8 cellular contexts compared by ENCODE assay signal in genomic region chr3:156554842-156555687, GRCh38. TPM values are rescaled to one million over a fixed set of nuclear protein-coding genes. Genes with fewer than 3 reads are reported as not detected.
A peak's percentile ranks its signal among the peaks of the same experiment; 100 is the strongest.
DNase-seq lines count a peak whose midpoint lies in the region; ATAC-seq and TF ChIP-seq lines count a peak whose summit lies in the region.

Gene SSR3, minus strand, starts transcription at chr3:156555117. Its CDS starts 28 bp downstream, at chr3:156555089.

- no peak for TF ChIP-seq CTCF in GM10248 (IDR thresholded peaks at IDR 0.05; ENCODE audit: control extremely low read depth, extremely low read depth, low read depth, missing control alignments)

- H3K4me3 Mint-ChIP-seq in activated naive CD8-positive, alpha-beta T cell: peak within 1 kb of the TSS; percentile 93

- H3K36me3 Mint-ChIP-seq in activated naive CD8-positive, alpha-beta T cell: peaks cover 18% of the 10 kb centered on the region

- H3K9me3 Mint-ChIP-seq in activated naive CD8-positive, alpha-beta T cell (ENCODE audit: low read depth): no peaks in the 10 kb centered on the region

- peaks cover 43% of the 10 kb centered on the region for H3K4me1 Mint-ChIP-seq in activated naive CD8-positive, alpha-beta T cell (ENCODE audit: low read depth)

- DNase-seq in GM10248 (ENCODE audit: extremely low spot score): peak; percentile 95
- peak; percentile 100 for DNase-seq in NCI-H1105 (lab: John Stamatoyannopoulos, UW)
- peak; percentile 97 for DNase-seq in SKM-1 treated with dmso at 0.1 percent for 144 hours (lab: John Stamatoyannopoulos, UW; ENCODE audit: unreplicated experiment)
- DNase-seq in glomerular endothelial cell (ENCODE audit: extremely low read depth, low read depth, low spot score): peak; percentile 95
- DNase-seq in occipital lobe (lab: John Stamatoyannopoulos, UW): peak; percentile 98

- H3K27ac ChIP-seq in temporal lobe (ENCODE audit: low read depth, low read length): peak within 1 kb of the TSS; percentile 8

- no peaks in the 10 kb centered on the region for H3K27me3 Mint-ChIP-seq in activated naive CD8-positive, alpha-beta T cell

- peak within 1 kb of the TSS; percentile 87 for H3K27ac Mint-ChIP-seq in activated naive CD8-positive, alpha-beta T cell

- POLR2A ChIA-PET in GM10248 (lab: Yijun Ruan, JAX): interaction anchor here (0.7 to 1.3 kb wide), 5 partner anchors 120 to 534 kb away, joined by 3 to 5 read pairs (median 3); no protein-coding TSS in a partner anchor

- CTCF ChIA-PET in GM10248 (lab: Yijun Ruan, JAX): interaction anchor here (0.7 to 3.6 kb wide), 26 partner anchors 9 to 749 kb away, joined by 3 to 29 read pairs (median 4); partner anchors contain the start of genes C3orf33 and TIPARP

- ATAC-seq in HG02623 (IDR thresholded peaks at IDR 0.05; ENCODE audit: unreplicated experiment): peak; percentile 99

RNA-seq across cellular contexts. Expression of gene SSR3, which starts in this region (rescaled TPM):
- 200 and 274 TPM in 2 replicates for total RNA-seq in glomerular endothelial cell
- total RNA-seq in occipital lobe: 101 TPM
- 68.4 TPM for total RNA-seq in temporal lobe

Comparison
In these comparisons a context has a peak if more than half of its experiments do, and no peak if none do; other contexts are left out.
1. Peak in every context shown above with its lines: DNase-seq, ATAC-seq and H3K27ac ChIP-seq.